ENCODE assay signal across 2 cellular contexts in the genomic region with DNA sequence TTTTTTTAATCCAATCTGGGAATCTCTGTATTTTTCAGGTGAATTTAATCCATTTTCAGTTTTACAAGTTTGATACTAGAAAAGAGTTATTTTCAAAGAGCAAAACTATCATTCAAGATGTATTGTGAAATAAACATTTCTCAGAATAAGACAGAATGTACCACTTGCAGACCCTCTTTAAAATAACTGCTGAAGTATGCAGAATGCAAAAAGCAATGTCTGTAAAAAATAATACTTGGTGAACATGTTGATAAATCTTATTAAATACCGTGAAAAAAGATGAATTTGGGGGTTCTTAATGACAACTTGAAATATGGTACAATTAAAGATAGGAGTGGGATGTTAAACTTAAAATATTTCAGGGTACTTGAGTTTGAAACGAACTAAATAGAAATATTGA.
TF ChIP-seq lines count a peak whose summit lies in the region.

No MANE protein-coding gene starts in this region.

TF ChIP-seq in A549, 52 proteins besides CTCF, POLR2A, EP300 and RAD21:
- TF ChIP-seq KDM5A (IDR thresholded peaks at IDR 0.05) (no peak), MAFK (IDR thresholded peaks at IDR 0.05; ENCODE audit: partially characterized antibody) (peak; percentile 41)

TF ChIP-seq in K562, 482 proteins besides CTCF, POLR2A, EP300 and RAD21:
- TF ChIP-seq ZNF589 (CRISPR knock-in tag; IDR thresholded peaks at IDR 0.05; ENCODE audit: low read depth): no peak
- peak; percentile 33; the same call in 1 of the 2 replicates for TF ChIP-seq ZNF316 (IDR thresholded peaks at IDR 0.05)
- no peak for TF ChIP-seq RAD51 (IDR thresholded peaks at IDR 0.05; ENCODE audit: borderline replicate concordance, low read depth)
